ENCODE assay signal across 20 cellular contexts in genomic region chrX:30613736-30614135, GRCh38. TPM values are rescaled to one million over a fixed set of nuclear protein-coding genes. Genes with fewer than 3 reads are reported as not detected.
"Had no signal": no experiment of that assay in that cellular context is flagged by ENCODE, and none has a peak within 500 bp of the region (broad histone marks: within the 10 kb centered on the region; RNA-seq: fewer than 3 reads in every experiment).

No MANE protein-coding gene starts in this region.

- DNase-seq: activated CD4-positive, alpha-beta T cell treated with anti-CD3 and anti-CD28 coated beads, Interleukin-2, amount 50 U/mL, for 1 hour; activated CD4-positive, CD25-positive, alpha-beta regulatory T cell; activated T-cell treated with anti-CD3 and anti-CD28 coated beads, Interleukin-2, amount 50 U/mL, for 1 hour; central memory CD4-positive, alpha-beta T cell; effector CD8-positive, alpha-beta T cell; gastrocnemius medialis; heart right ventricle; mesenchymal stem cell; retina; stimulated activated CD4-positive, alpha-beta T cell treated with anti-CD3 and anti-CD28 coated beads, Interleukin-15, amount 100 ng/mL, for 24 hours; stimulated activated CD4-positive, alpha-beta T cell treated with anti-CD3 and anti-CD28 coated beads, Interleukin-4, amount 100 ng/mL, for 4 hours; stomach; T-helper 9 cell; uterus had no signal

- H3K27me3 ChIP-seq: gastrocnemius medialis, heart right ventricle, neural progenitor cell, stomach, uterus had no signal

- H3K4me1 Mint-ChIP-seq: activated naive CD4-positive, alpha-beta T cell treated with anti-CD3 and anti-CD28 coated beads, Interleukin-2, amount 50 U/mL, for 24 hours; neural progenitor cell had no signal

- H3K27ac ChIP-seq: coronary artery, gastrocnemius medialis, neural progenitor cell, uterus had no signal

- H3K27me3 Mint-ChIP-seq: activated naive CD4-positive, alpha-beta T cell treated with anti-CD3 and anti-CD28 coated beads, Interleukin-2, amount 50 U/mL, for 24 hours had no signal

- H3K9me3 ChIP-seq: body of pancreas, gastrocnemius medialis, stomach, uterus had no signal

- ATAC-seq: body of pancreas, gastrocnemius medialis, heart right ventricle had no signal

- H3K9ac ChIP-seq: neural progenitor cell had no signal

- H3K36me3 Mint-ChIP-seq: activated naive CD4-positive, alpha-beta T cell treated with anti-CD3 and anti-CD28 coated beads, Interleukin-2, amount 50 U/mL, for 24 hours; neural progenitor cell had no signal

- H2AFZ ChIP-seq: neural progenitor cell had no signal

- FAIRE-seq: islet of Langerhans had no signal

- H3K4me3 ChIP-seq: body of pancreas, coronary artery, gastrocnemius medialis, neural progenitor cell, stomach, uterus had no signal

- H3K4me2 ChIP-seq: neural progenitor cell had no signal

- H3K36me3 ChIP-seq: gastrocnemius medialis, heart right ventricle, neural progenitor cell, stomach, uterus had no signal

- H3K27ac Mint-ChIP-seq: activated naive CD4-positive, alpha-beta T cell treated with anti-CD3 and anti-CD28 coated beads, Interleukin-2, amount 50 U/mL, for 24 hours; neural progenitor cell had no signal

- H3K4me1 ChIP-seq: body of pancreas, gastrocnemius medialis, neural progenitor cell, stomach, uterus had no signal

- H3K4me3 Mint-ChIP-seq: activated naive CD4-positive, alpha-beta T cell treated with anti-CD3 and anti-CD28 coated beads, Interleukin-2, amount 50 U/mL, for 24 hours; neural progenitor cell had no signal

- H3K9me3 Mint-ChIP-seq: activated naive CD4-positive, alpha-beta T cell treated with anti-CD3 and anti-CD28 coated beads, Interleukin-2, amount 50 U/mL, for 24 hours had no signal

RNA-seq across cellular contexts. Expression of gene TASL, which starts 36.2 kb away (rescaled TPM):
- total RNA-seq: fibroblast of lung had no signal
